21 cellular contexts compared by ENCODE assay signal in genomic region chr1:180548686-180549326, GRCh38. TPM values are rescaled to one million over a fixed set of nuclear protein-coding genes. Genes with fewer than 3 reads are reported as not detected.
DNase-seq lines count a peak whose midpoint lies in the region; ATAC-seq, FAIRE-seq and TF ChIP-seq lines count a peak whose summit lies in the region.
"Had no signal": no experiment of that assay in that cellular context is flagged by ENCODE, and none has a peak within 500 bp of the region (broad histone marks: within the 10 kb centered on the region; RNA-seq: fewer than 3 reads in every experiment).

No MANE protein-coding gene starts in this region.

- no peaks in the 10 kb centered on the region for H3K36me3 Mint-ChIP-seq in activated T-cell treated with anti-CD3 and anti-CD28 coated beads, Interleukin-2, amount 50 U/mL, for 72 hours (ENCODE audit: insufficient read depth in 2 of 2)
- H3K36me3 Mint-ChIP-seq: activated naive CD8-positive, alpha-beta T cell treated with anti-CD3 and anti-CD28 coated beads for 36 hours had no signal

- H2AFZ ChIP-seq in neuron (ENCODE audit: low read depth, low read length): peak overlapping the region; percentile 40

- no peak overlapping the region for H3K27ac Mint-ChIP-seq in activated T-cell treated with anti-CD3 and anti-CD28 coated beads, Interleukin-2, amount 50 U/mL, for 72 hours
- H3K27ac Mint-ChIP-seq: activated naive CD8-positive, alpha-beta T cell treated with anti-CD3 and anti-CD28 coated beads for 36 hours; activated T-helper 1 cell treated with anti-CD3 and anti-CD28 coated beads, Interleukin-12 subunit alpha, Interleukin-12 subunit beta, Interleukin-2, Interleukin-4 antibody, amounts not matched to agents 30 ng/mL and 10 ng/mL and 1 ng/mL, durations not matched to agents 14 hours and 24 hours and 36 hours; stimulated activated naive CD8-positive, alpha-beta T cell treated with anti-CD3 and anti-CD28 coated beads, Interleukin-15, Interleukin-2, amounts not matched to agents 100 ng/mL and 50 ng/mL, for 24 hours; T-helper 17 cell had no signal

- no peaks in the 10 kb centered on the region for H3K27me3 ChIP-seq in neuron (ENCODE audit: insufficient read depth, low read length)
- H3K27me3 ChIP-seq: dorsolateral prefrontal cortex, esophagus squamous epithelium, upper lobe of right lung had no signal

- no peaks in the 10 kb centered on the region for H3K27me3 Mint-ChIP-seq in activated T-cell treated with anti-CD3 and anti-CD28 coated beads, Interleukin-2, amount 50 U/mL, for 72 hours (ENCODE audit: low read depth)
- H3K27me3 Mint-ChIP-seq: activated naive CD8-positive, alpha-beta T cell treated with anti-CD3 and anti-CD28 coated beads for 36 hours; stimulated activated naive CD8-positive, alpha-beta T cell treated with anti-CD3 and anti-CD28 coated beads, Interleukin-15, Interleukin-2, amounts not matched to agents 100 ng/mL and 50 ng/mL, for 24 hours had no signal

- no peak overlapping the region for H3K4me3 ChIP-seq in neuron (ENCODE audit: low read length)
- H3K4me3 ChIP-seq: dorsolateral prefrontal cortex, esophagus squamous epithelium, lung, upper lobe of right lung had no signal

- no peaks in the 10 kb centered on the region for H3K4me1 Mint-ChIP-seq in activated T-cell treated with anti-CD3 and anti-CD28 coated beads, Interleukin-2, amount 50 U/mL, for 72 hours (ENCODE audit: low read depth)
- H3K4me1 Mint-ChIP-seq: activated naive CD8-positive, alpha-beta T cell treated with anti-CD3 and anti-CD28 coated beads for 36 hours; naive B cell; T-helper 17 cell had no signal

- no peaks in the 10 kb centered on the region for H3K9me3 Mint-ChIP-seq in activated T-cell treated with anti-CD3 and anti-CD28 coated beads, Interleukin-2, amount 50 U/mL, for 72 hours
- H3K9me3 Mint-ChIP-seq: activated naive CD8-positive, alpha-beta T cell treated with anti-CD3 and anti-CD28 coated beads for 36 hours; activated T-helper 1 cell treated with anti-CD3 and anti-CD28 coated beads, Interleukin-12 subunit alpha, Interleukin-12 subunit beta, Interleukin-2, Interleukin-4 antibody, amounts not matched to agents 30 ng/mL and 10 ng/mL and 1 ng/mL, durations not matched to agents 14 hours and 24 hours and 36 hours; naive B cell; stimulated activated naive CD8-positive, alpha-beta T cell treated with anti-CD3 and anti-CD28 coated beads, Interleukin-15, Interleukin-2, amounts not matched to agents 100 ng/mL and 50 ng/mL, for 24 hours had no signal

- no peaks in the 10 kb centered on the region for H3K9me3 ChIP-seq in neuron (ENCODE audit: low read length)
- H3K9me3 ChIP-seq: esophagus squamous epithelium, upper lobe of right lung had no signal

- FAIRE-seq in H54 (lab: Jason Lieb, UNC): no peak
- FAIRE-seq: GM18507, GM19239 had no signal

- H3K36me3 ChIP-seq in neuron (ENCODE audit: insufficient read depth, low read length): no peaks in the 10 kb centered on the region
- H3K36me3 ChIP-seq: esophagus squamous epithelium, upper lobe of right lung had no signal

- peaks cover 29% of the 10 kb centered on the region for H3K4me1 ChIP-seq in neuron (ENCODE audit: insufficient read depth, low read length)
- H3K4me1 ChIP-seq: esophagus squamous epithelium, upper lobe of right lung had no signal

- H3K4me3 Mint-ChIP-seq in activated T-cell treated with anti-CD3 and anti-CD28 coated beads, Interleukin-2, amount 50 U/mL, for 72 hours: no peak overlapping the region
- H3K4me3 Mint-ChIP-seq: activated naive CD8-positive, alpha-beta T cell treated with anti-CD3 and anti-CD28 coated beads for 36 hours; activated T-helper 1 cell treated with anti-CD3 and anti-CD28 coated beads, Interleukin-12 subunit alpha, Interleukin-12 subunit beta, Interleukin-2, Interleukin-4 antibody, amounts not matched to agents 30 ng/mL and 10 ng/mL and 1 ng/mL, durations not matched to agents 14 hours and 24 hours and 36 hours; naive B cell; stimulated activated naive CD8-positive, alpha-beta T cell treated with anti-CD3 and anti-CD28 coated beads, Interleukin-15, Interleukin-2, amounts not matched to agents 100 ng/mL and 50 ng/mL, for 24 hours; T-helper 17 cell had no signal

- DNase-seq in NCI-H1092 (lab: John Stamatoyannopoulos, UW) (peak; percentile 34), NCI-H187 treated with DMSO at 0.1 percent for 48 hours (lab: John Stamatoyannopoulos, UW) (peak; percentile 48), SW480 (ENCODE audit: low spot score) (peak; percentile 23), H54 (ENCODE audit: insufficient read length, low spot score) (no peak)
- no peak for DNase-seq in activated T-cell treated with anti-CD3 and anti-CD28 coated beads, Interleukin-2, amount 50 U/mL, for 48 hours
- no peak for DNase-seq in activated T-cell treated with anti-CD3 and anti-CD28 coated beads, Interleukin-2, amount 50 U/mL, for 72 hours
- DNase-seq: activated naive CD8-positive, alpha-beta T cell treated with anti-CD3 and anti-CD28 coated beads for 36 hours; C1 segment of cervical spinal cord; dorsolateral prefrontal cortex; esophagus squamous epithelium; naive B cell; NCI-H510A; T-helper 17 cell; upper lobe of right lung had no signal

- ATAC-seq in HG02678 (IDR thresholded peaks at IDR 0.05; ENCODE audit: unreplicated experiment): no peak
- no peak for ATAC-seq in activated T-cell treated with anti-CD3 and anti-CD28 coated beads, Interleukin-2, amount 50 U/mL, for 72 hours (replicated peaks in 1 of 2)
- ATAC-seq: T-helper 17 cell, upper lobe of right lung had no signal

- no peak for TF ChIP-seq POLR2A in H54 (IDR thresholded peaks at IDR 0.05; ENCODE audit: low read depth, low read length)

RNA-seq across cellular contexts. Expression of gene OVAAL, which starts 10.0 kb away (rescaled TPM):
- not detected for total RNA-seq in activated T-cell treated with anti-CD3 and anti-CD28 coated beads, Interleukin-2, amount 50 U/mL, for 72 hours
- total RNA-seq: activated naive CD8-positive, alpha-beta T cell treated with anti-CD3 and anti-CD28 coated beads for 36 hours; activated T-helper 1 cell treated with anti-CD3 and anti-CD28 coated beads, Interleukin-12 subunit alpha, Interleukin-12 subunit beta, Interleukin-2, Interleukin-4 antibody, amounts not matched to agents 30 ng/mL and 10 ng/mL and 1 ng/mL, durations not matched to agents 14 hours and 24 hours and 36 hours; esophagus squamous epithelium; T-helper 17 cell; upper lobe of right lung had no signal

RNA-seq across cellular contexts. Expression of gene ACBD6, which starts 46.4 kb away (rescaled TPM):
- total RNA-seq in activated T-cell treated with anti-CD3 and anti-CD28 coated beads, Interleukin-2, amount 50 U/mL, for 72 hours: 10 to 100 TPM; 58.2 to 59.8 TPM

Comparison
In these comparisons a context has a peak if more than half of its experiments do, and no peak if none do; other contexts are left out.
1. DNase-seq: peak in NCI-H1092 (single experiment), NCI-H187 treated with DMSO at 0.1 percent for 48 hours (single experiment) and SW480 (single experiment); none in H54 (single experiment), activated T-cell treated with anti-CD3 and anti-CD28 coated beads, Interleukin-2, amount 50 U/mL, for 48 hours (0 of 2) and activated T-cell treated with anti-CD3 and anti-CD28 coated beads, Interleukin-2, amount 50 U/mL, for 72 hours (0 of 2).